Comparison of ENCODE assay signal across 8 cellular contexts in genomic region chr5:94618029-94618492, GRCh38. TPM values are rescaled to one million over a fixed set of nuclear protein-coding genes. Genes with fewer than 3 reads are reported as not detected.
A peak's percentile ranks its signal among the peaks of the same experiment; 100 is the strongest.
DNase-seq lines count a peak whose midpoint lies in the region; ATAC-seq, FAIRE-seq and TF ChIP-seq lines count a peak whose summit lies in the region.

No MANE protein-coding gene starts in this region.

- H3K27ac ChIP-seq in thymus (ENCODE audit: low read depth), result no peak overlapping the region

- peak overlapping the region; percentile 68 for H3K4me3 ChIP-seq in thymus (ENCODE audit: low read length)

- peaks cover 12% of the 10 kb centered on the region for H3K36me3 Mint-ChIP-seq in effector memory CD8-positive, alpha-beta T cell (ENCODE audit: insufficient read depth)

- H3K4me1 ChIP-seq in thymus (ENCODE audit: control insufficient read depth, insufficient read depth, low read length), result peaks cover 3% of the 10 kb centered on the region

- DNase-seq in activated CD4-positive, CD25-positive, alpha-beta regulatory T cell treated with anti-CD3 and anti-CD28 coated beads, Interleukin-2, amount 50 U/mL, for 72 hours, result no peak
- DNase-seq in H54 (ENCODE audit: insufficient read length, low spot score) (peak; percentile 22), KBM-7 (peak; percentile 77), SW 1271 (lab: John Stamatoyannopoulos, UW) (peak; percentile 41 to 84), medulla oblongata (ENCODE audit: extremely low spot score) (peak; percentile 38)
- DNase-seq in effector memory CD8-positive, alpha-beta T cell, result no peak

- in situ Hi-C loops in KBM-7 (cut with MboI; ENCODE audit: low pct_unique_long_range_greater_than_20kb, low sequenced_read_pairs), result no loop called here

- H3K4me1 Mint-ChIP-seq in effector memory CD8-positive, alpha-beta T cell (ENCODE audit: low read depth in 2 of 2), result peaks cover 28 to 42% of the 10 kb centered on the region in 2 donors

- no peaks in the 10 kb centered on the region for H3K9me3 ChIP-seq in thymus (ENCODE audit: control insufficient read depth)

- no peaks in the 10 kb centered on the region for H3K9me3 Mint-ChIP-seq in effector memory CD8-positive, alpha-beta T cell

- H3K4me3 Mint-ChIP-seq in effector memory CD8-positive, alpha-beta T cell, result peak overlapping the region; percentile 97

- peak overlapping the region; percentile 94 to 97 for H3K27ac Mint-ChIP-seq in effector memory CD8-positive, alpha-beta T cell

- H3K27me3 ChIP-seq in thymus (ENCODE audit: control insufficient read depth, insufficient read depth), result no peaks in the 10 kb centered on the region

- H3K36me3 ChIP-seq in thymus (ENCODE audit: control insufficient read depth, insufficient read depth), result no peaks in the 10 kb centered on the region

- ATAC-seq in activated CD4-positive, CD25-positive, alpha-beta regulatory T cell treated with anti-CD3 and anti-CD28 coated beads, Interleukin-2, amount 50 U/mL, for 24 hours, result peak; percentile 7 to 9
- ATAC-seq in effector memory CD8-positive, alpha-beta T cell (replicated peaks), result peak; percentile 12

- no peaks in the 10 kb centered on the region for H3K27me3 Mint-ChIP-seq in effector memory CD8-positive, alpha-beta T cell

- peak; percentile 98 for FAIRE-seq in H54 (lab: Jason Lieb, UNC)

- under 1% methylated on average over 23 of the region's 23 CpGs for WGBS in thymus

- TF ChIP-seq POLR2A in H54 (IDR thresholded peaks at IDR 0.05; ENCODE audit: low read depth, low read length), result no peak; the same call in 1 of the 2 replicates

RNA-seq across cellular contexts. Expression of gene KIAA0825, which starts 0.3 kb away (rescaled TPM):
- 0.87 TPM for polyA plus RNA-seq in thymus

RNA-seq across cellular contexts. Expression of gene SLF1, which starts 0.4 kb away (rescaled TPM):
- 10.2 TPM for polyA plus RNA-seq in thymus

Comparison
In these comparisons a context has a peak if more than half of its experiments do, and no peak if none do; other contexts are left out.
1. DNase-seq: peak in H54 (single experiment), KBM-7 (single experiment), SW 1271 (2 of 2) and medulla oblongata (single experiment); none in activated CD4-positive, CD25-positive, alpha-beta regulatory T cell treated with anti-CD3 and anti-CD28 coated beads, Interleukin-2, amount 50 U/mL, for 72 hours (single experiment) and effector memory CD8-positive, alpha-beta T cell (0 of 3).